Comparison of ENCODE assay signal across 23 cellular contexts in the genomic region with DNA sequence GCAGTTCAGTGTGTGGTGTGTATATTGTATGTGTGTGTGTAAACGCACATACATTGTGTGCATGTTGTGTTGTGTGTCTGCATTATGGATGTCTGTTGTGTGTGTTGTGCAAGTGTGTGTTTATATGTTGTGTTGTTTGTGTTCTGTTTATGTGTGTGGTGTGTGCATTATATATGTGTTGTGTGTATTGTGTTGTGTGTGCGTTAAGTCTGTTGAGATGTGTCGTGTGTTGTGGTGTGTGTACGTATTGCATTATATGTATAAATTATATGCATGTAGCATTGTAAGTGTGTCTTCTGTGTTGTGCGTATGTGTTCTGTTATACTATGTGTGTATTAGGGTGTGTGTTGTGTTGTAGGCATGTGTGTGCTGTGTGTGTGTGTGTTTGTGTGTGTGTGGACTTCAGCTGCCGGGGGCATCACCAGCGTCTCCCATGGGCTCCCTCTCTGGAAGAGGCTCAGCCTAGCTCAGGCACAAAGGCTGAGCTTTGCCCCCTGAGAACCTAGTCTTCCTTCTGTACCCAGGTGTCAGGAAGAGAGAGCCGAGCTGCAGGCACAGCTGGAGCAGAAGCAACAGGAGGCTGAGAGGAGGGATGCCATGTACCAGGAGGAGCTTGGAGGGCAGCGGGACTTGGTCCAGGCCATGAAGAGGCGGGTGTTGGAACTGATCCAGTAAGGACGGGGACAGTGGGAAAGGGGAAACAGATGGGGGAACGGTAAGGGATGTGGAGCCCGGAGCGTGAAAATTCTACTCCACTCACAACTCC. TPM values are rescaled to one million over a fixed set of nuclear protein-coding genes. Genes with fewer than 3 reads are reported as not detected.
DNase-seq lines count a peak whose midpoint lies in the region; ATAC-seq, FAIRE-seq and TF ChIP-seq lines count a peak whose summit lies in the region.
"Had no signal": no experiment of that assay in that cellular context is flagged by ENCODE, and none has a peak within 500 bp of the region (broad histone marks: within the 10 kb centered on the region; RNA-seq: fewer than 3 reads in every experiment).

No MANE protein-coding gene starts in this region.

- H3K36me3 ChIP-seq in SK-N-SH (replicated peaks in 1 of 2; ENCODE audit: control insufficient read depth in 1 of 2, insufficient read depth in 2 of 2, low read length in 1 of 2) (no peaks in the 10 kb centered on the region), GM12878 (ENCODE audit: control insufficient read depth in 2 of 2, insufficient read depth in 2 of 2, low read length in 1 of 2) (no peaks in the 10 kb centered on the region)
- H3K36me3 ChIP-seq: Peyer's patch had no signal

- no peak overlapping the region for H3K9ac ChIP-seq in SK-N-SH
- H3K9ac ChIP-seq in GM12878 (ENCODE audit: control insufficient read depth, insufficient read depth, low read length) = no peak overlapping the region

- no peaks in the 10 kb centered on the region for H3K9me2 ChIP-seq in SK-N-SH

- no peaks in the 10 kb centered on the region for H3K4me1 Mint-ChIP-seq in activated T-helper 1 cell treated with anti-CD3 and anti-CD28 coated beads, Interleukin-12 subunit alpha, Interleukin-12 subunit beta, Interleukin-2, Interleukin-4 antibody, amounts not matched to agents 30 ng/mL and 10 ng/mL and 1 ng/mL, durations not matched to agents 14 hours and 24 hours and 36 hours (ENCODE audit: low read depth)

- ATAC-seq in SK-N-SH treated with all-trans-retinoic acid at 6 μM for 48 hours (no peak), GM12878 (no peak)

- H3K9me3 ChIP-seq in SK-N-SH (peaks cover 3% of the 10 kb centered on the region; the same call in 1 of the 2 replicates), GM12878 (replicated peaks; ENCODE audit: control insufficient read depth, insufficient read depth, low read length) (peaks cover 4% of the 10 kb centered on the region; the same call in 2 of the 3 replicates)

- H2AFZ ChIP-seq in SK-N-SH (ENCODE audit: low read depth) (no peak overlapping the region), GM12878 (ENCODE audit: control insufficient read depth, low read depth, low read length) (no peak overlapping the region)

- no peaks in the 10 kb centered on the region for H3F3A ChIP-seq in SK-N-SH (replicated peaks; ENCODE audit: insufficient read depth)

- H4K20me1 ChIP-seq in SK-N-SH (ENCODE audit: insufficient read depth) (no peaks in the 10 kb centered on the region), GM12878 (ENCODE audit: control insufficient read depth, insufficient read depth) (no peaks in the 10 kb centered on the region)

- H3K4me3 Mint-ChIP-seq in activated T-helper 1 cell treated with anti-CD3 and anti-CD28 coated beads, Interleukin-12 subunit alpha, Interleukin-12 subunit beta, Interleukin-2, Interleukin-4 antibody, amounts not matched to agents 30 ng/mL and 10 ng/mL and 1 ng/mL, durations not matched to agents 14 hours and 24 hours and 36 hours = no peak overlapping the region
- H3K4me3 Mint-ChIP-seq: T-helper 1 cell treated with Interleukin-12 subunit alpha and Interleukin-12 subunit beta and Interleukin-4 antibody, amounts not matched to agents 30 μg/mL and 1 μg/mL, for 36 hours had no signal

- SMC1A ChIA-PET in GM12878 (lab: Charles Lee; ENCODE audit: uncharacterized antibody, unreplicated experiment) = no interaction called here

- TF ChIP-seq EP300 in SK-N-SH (IDR thresholded peaks at IDR 0.05; ENCODE audit: borderline replicate concordance in 1 of 2, low read depth in 1 of 2, low read length in 1 of 2) (no peak), GM12878 (IDR thresholded peaks at IDR 0.05; ENCODE audit: borderline replicate concordance in 1 of 2, control insufficient read depth in 1 of 2, low read depth in 2 of 2, low read length in 2 of 2) (no peak)

- POLR2A ChIA-PET in SK-N-SH (lab: Yijun Ruan, JAX) = no interaction called here
- POLR2A ChIA-PET in GM12878 (lab: Charles Lee) = no interaction called here

- H3K27me3 ChIP-seq in SK-N-SH (ENCODE audit: insufficient read depth) (no peaks in the 10 kb centered on the region), GM12878 (replicated peaks in 1 of 2; ENCODE audit: control insufficient read depth in 2 of 2, insufficient read depth in 2 of 2, low read length in 1 of 2) (no peaks in the 10 kb centered on the region; a peak in 1 of 4 replicates)
- H3K27me3 ChIP-seq: Peyer's patch had no signal

- H3K27ac Mint-ChIP-seq in activated T-helper 1 cell treated with anti-CD3 and anti-CD28 coated beads, Interleukin-12 subunit alpha, Interleukin-12 subunit beta, Interleukin-2, Interleukin-4 antibody, amounts not matched to agents 30 ng/mL and 10 ng/mL and 1 ng/mL, durations not matched to agents 14 hours and 24 hours and 36 hours = no peak overlapping the region
- H3K27ac Mint-ChIP-seq: T-helper 1 cell treated with Interleukin-12 subunit alpha and Interleukin-12 subunit beta and Interleukin-4 antibody, amounts not matched to agents 30 μg/mL and 1 μg/mL, for 36 hours had no signal

- H3K4me2 ChIP-seq in SK-N-SH = no peak overlapping the region
- H3K4me2 ChIP-seq in GM12878 (ENCODE audit: control insufficient read depth, insufficient read depth) = peak overlapping the region; percentile 11; the same call in 1 of the 2 replicates

- H3K27me3 Mint-ChIP-seq in activated T-helper 1 cell treated with anti-CD3 and anti-CD28 coated beads, Interleukin-12 subunit alpha, Interleukin-12 subunit beta, Interleukin-2, Interleukin-4 antibody, amounts not matched to agents 30 ng/mL and 10 ng/mL and 1 ng/mL, durations not matched to agents 14 hours and 24 hours and 36 hours (ENCODE audit: insufficient read depth) = peaks cover 4% of the 10 kb centered on the region

- no TSS peak for BruUV-seq in GM12878 (replicated peaks; lab: Mats Ljungman, UMichigan)

- no peaks in the 10 kb centered on the region for H3K4me1 ChIP-seq in SK-N-SH (ENCODE audit: control insufficient read depth in 1 of 2, insufficient read depth in 2 of 2, low read depth in 1 of 2, low read length in 1 of 2)
- H3K4me1 ChIP-seq in GM12878 (ENCODE audit: control insufficient read depth, insufficient read depth, low read length) = peaks cover 35% of the 10 kb centered on the region
- H3K4me1 ChIP-seq: Caco-2, Peyer's patch had no signal

- DNase-seq in SK-N-SH (peak; percentile 32), NCI-H2171 treated with DMSO at 0.1 percent for 48 hours (lab: John Stamatoyannopoulos, UW) (peak; percentile 55), GM12878 (ENCODE audit: low read depth, low spot score) (no peak), posterior vena cava (ENCODE audit: low spot score) (peak; percentile 69), D341Med (ENCODE audit: low spot score) (no peak), NCI-H1694 (lab: John Stamatoyannopoulos, UW) (no peak)
- DNase-seq in activated T-helper 1 cell treated with anti-CD3 and anti-CD28 coated beads, Interleukin-12 subunit alpha, Interleukin-12 subunit beta, Interleukin-2, Interleukin-4 antibody, amounts not matched to agents 30 ng/mL and 10 ng/mL and 1 ng/mL, durations not matched to agents 14 hours and 24 hours and 36 hours (ENCODE audit: low spot score) = no peak
- DNase-seq: AML-193, Caco-2, DMS79 treated with DMSO at 0.1 percent for 48 hours, HFFc6, NCI-H1048, NCI-H146, NCI-H2107, NCI-H774 had no signal

- TF ChIP-seq CTCF in SK-N-SH (IDR thresholded peaks at IDR 0.05) = no peak
- no peak for TF ChIP-seq CTCF in GM12878 (IDR thresholded peaks at IDR 0.05 in 2 of 3, conservative IDR thresholded peaks at IDR 0.05 in 1 of 3; ENCODE audit: control insufficient read depth in 2 of 3, extremely low read depth in 1 of 3, insufficient read depth in 1 of 3, low read depth in 3 of 3, low read length in 3 of 3)

- in situ Hi-C loops in GM12878 (cut with MboI) = no loop called here

- H3K79me2 ChIP-seq in SK-N-SH (ENCODE audit: insufficient read depth) (no peaks in the 10 kb centered on the region), GM12878 (ENCODE audit: control insufficient read depth, insufficient read depth, low read length) (no peaks in the 10 kb centered on the region)

- H3K9me3 Mint-ChIP-seq in activated T-helper 1 cell treated with anti-CD3 and anti-CD28 coated beads, Interleukin-12 subunit alpha, Interleukin-12 subunit beta, Interleukin-2, Interleukin-4 antibody, amounts not matched to agents 30 ng/mL and 10 ng/mL and 1 ng/mL, durations not matched to agents 14 hours and 24 hours and 36 hours = peaks cover 17% of the 10 kb centered on the region

- TF ChIP-seq RAD21 in SK-N-SH (IDR thresholded peaks at IDR 0.05; ENCODE audit: low read length) = no peak
- no peak for TF ChIP-seq RAD21 in GM12878 (IDR thresholded peaks at IDR 0.05; ENCODE audit: insufficient read depth, low read depth, low read length)

- RAD21 ChIA-PET in GM12878 (lab: Charles Lee; ENCODE audit: unreplicated experiment) = no interaction called here

- CTCF ChIA-PET in SK-N-SH (lab: Yijun Ruan, JAX) (interaction anchor here (1.0 to 1.3 kb wide), 2 partner anchors 9 to 14 kb away, joined by 3 read pairs; no protein-coding TSS in a partner anchor), GM12878 (lab: Yijun Ruan, JAX) (interaction anchor here (0.6 to 1.0 kb wide), 2 partner anchors 14 to 85 kb away, joined by 3 read pairs; a partner anchor contains a TSS)

- intact Hi-C loops in GM12878 (cut with micrococcal nuclease; ENCODE audit: unreplicated experiment) (no loop called here), posterior vena cava (cut with DNase I) (loop anchor here in 1 of 2 donors (2.0 kb wide), 1 partner anchor 66 kb away; no protein-coding TSS in a partner anchor)
- intact Hi-C loops in activated T-helper 1 cell treated with anti-CD3 and anti-CD28 coated beads, Interleukin-12 subunit alpha, Interleukin-12 subunit beta, Interleukin-2, Interleukin-4 antibody, amounts not matched to agents 30 ng/mL and 10 ng/mL and 1 ng/mL, durations not matched to agents 14 hours and 24 hours and 36 hours (cut with micrococcal nuclease) = no loop called here

- H3K27ac ChIP-seq in SK-N-SH (ENCODE audit: low read depth in 2 of 2, low read length in 1 of 2) = no peak overlapping the region
- no peak overlapping the region for H3K27ac ChIP-seq in GM12878 (ENCODE audit: control insufficient read depth, insufficient read depth)
- H3K27ac ChIP-seq: Peyer's patch had no signal

- FAIRE-seq in GM12878 (lab: Jason Lieb, UNC) = no peak
- FAIRE-seq: G401.6, GM12892 had no signal

- H3K4me3 ChIP-seq in SK-N-SH (ENCODE audit: low read depth in 2 of 2, low read length in 1 of 2) = no peak overlapping the region
- no peak overlapping the region for H3K4me3 ChIP-seq in GM12878
- H3K4me3 ChIP-seq: Peyer's patch had no signal

- H3K36me3 Mint-ChIP-seq in activated T-helper 1 cell treated with anti-CD3 and anti-CD28 coated beads, Interleukin-12 subunit alpha, Interleukin-12 subunit beta, Interleukin-2, Interleukin-4 antibody, amounts not matched to agents 30 ng/mL and 10 ng/mL and 1 ng/mL, durations not matched to agents 14 hours and 24 hours and 36 hours (ENCODE audit: low read depth) = no peaks in the 10 kb centered on the region

- TF ChIP-seq POLR2A in GM12878 (IDR thresholded peaks at IDR 0.05; ENCODE audit: low read depth, low read length) = no peak

- 47% methylated on average over 14 of the region's 14 CpGs for WGBS in SK-N-SH (ENCODE audit: low lambda C conversion rate)
- WGBS in GM12878 (ENCODE audit: insufficient coverage, insufficient replicate concordance, low lambda C conversion rate, missing lambda C conversion rate) = 62% methylated on average over 14 of the region's 14 CpGs

RNA-seq across cellular contexts. Expression of a gene that starts 13.7 kb away (rescaled TPM):
- polyA plus RNA-seq in SK-N-SH (2012; rRNA removed) (not detected in 2 replicates), GM12878 (2011; rRNA removed) (0.29 and 0.90 TPM in 2 replicates), GM12878 (2014; fragmentation: Illumina TruSeq; extraction: Trizol) (0.91 and 0.92 TPM in 2 replicates), GM12878 (2014; fragmentation: Nextera tagmentation; extraction: Ambion mirVana) (under 1 TPM; 0.05 to 0.14 TPM), GM12878 (2014; rRNA removed) (1.6 and 2.7 TPM in 2 replicates), GM12878 (2016; fragmentation: Nextera tagmentation; extraction: Ambion mirVana) (under 1 TPM; 0.23 to 0.32 TPM)
- polyA plus RNA-seq in SK-N-SH (2012; cell fraction: cytosol; rRNA removed) = not detected in 2 replicates
- polyA plus RNA-seq in SK-N-SH (2012; cell fraction: nucleus; rRNA removed) = 0.01 and 0.02 TPM in 2 replicates
- 2.5 and 4.4 TPM in 2 replicates for total RNA-seq in GM12878 (2013; cell fraction: nucleolus; rRNA removed)
- total RNA-seq in GM12878 (2014; rRNA removed) (0.65 and 1.2 TPM in 2 replicates), GM12878 (2014; rRNA removed; fragmentation: Illumina TruSeq; extraction: Trizol) (1.3 and 1.6 TPM in 2 replicates), GM12878 (2021) (1.5 and 2.7 TPM in 2 replicates), posterior vena cava (under 1 TPM in 1 of 2 donors, not detected in 1; 0.14 TPM)
- polyA plus RNA-seq in GM12878 (2011; ENCODE audit: low read depth) = 3.5 TPM
- polyA plus RNA-seq in GM12878 (2011; cell fraction: cytosol; rRNA removed) = 0.51 and 0.60 TPM in 2 replicates
- 4.8 and 6.8 TPM in 2 replicates for polyA plus RNA-seq in GM12878 (2011; cell fraction: nucleus; rRNA removed)
- 3.5 and 4.3 TPM in 2 replicates for polyA plus RNA-seq in GM12878 (2012)
- 0.44 and 2.4 TPM in 2 replicates for polyA minus RNA-seq in GM12878 (2011; rRNA and poly(A)+ RNA removed)
- polyA minus RNA-seq in GM12878 (2011; cell fraction: cytosol; rRNA and poly(A)+ RNA removed) = not detected in 2 replicates
- polyA minus RNA-seq in GM12878 (2011; cell fraction: nucleus; rRNA and poly(A)+ RNA removed) = 1.2 and 4.2 TPM in 2 replicates
- 0.64 and 0.67 TPM in 2 replicates for total RNA-seq in activated T-helper 1 cell treated with anti-CD3 and anti-CD28 coated beads, Interleukin-12 subunit alpha, Interleukin-12 subunit beta, Interleukin-2, Interleukin-4 antibody, amounts not matched to agents 30 ng/mL and 10 ng/mL and 1 ng/mL, durations not matched to agents 14 hours and 24 hours and 36 hours
- total RNA-seq: Caco-2, H4, HFFc6, MCF 10A had no signal

RNA-seq across cellular contexts. Expression of a gene that starts 43.1 kb away (rescaled TPM):
- polyA plus RNA-seq in SK-N-SH (2012; rRNA removed) (not detected in 2 replicates), GM12878 (2011; rRNA removed) (0.07 and 0.12 TPM in 2 replicates), GM12878 (2014; fragmentation: Illumina TruSeq; extraction: Trizol) (0.21 TPM in 1 of 2 replicates, not detected in the other), GM12878 (2014; fragmentation: Nextera tagmentation; extraction: Ambion mirVana) (under 1 TPM; 0.04 to 0.27 TPM), GM12878 (2014; rRNA removed) (0.08 and 0.31 TPM in 2 replicates), GM12878 (2016; fragmentation: Nextera tagmentation; extraction: Ambion mirVana) (under 1 TPM; 0.09 to 0.62 TPM)
- not detected in 2 replicates for polyA plus RNA-seq in SK-N-SH (2012; cell fraction: cytosol; rRNA removed)
- not detected in 2 replicates for polyA plus RNA-seq in SK-N-SH (2012; cell fraction: nucleus; rRNA removed)
- not detected in 2 replicates for total RNA-seq in GM12878 (2013; cell fraction: nucleolus; rRNA removed)
- total RNA-seq in GM12878 (2014; rRNA removed) (0.06 and 0.11 TPM in 2 replicates), GM12878 (2014; rRNA removed; fragmentation: Illumina TruSeq; extraction: Trizol) (0.09 TPM in 1 of 2 replicates, not detected in the other), GM12878 (2021) (0.36 TPM in 1 of 2 replicates, not detected in the other), posterior vena cava (1 to 10 TPM; 2.0 to 2.5 TPM)
- 0.10 TPM for polyA plus RNA-seq in GM12878 (2011; ENCODE audit: low read depth)
- polyA plus RNA-seq in GM12878 (2011; cell fraction: cytosol; rRNA removed) = 0.20 and 0.24 TPM in 2 replicates
- polyA plus RNA-seq in GM12878 (2011; cell fraction: nucleus; rRNA removed) = 0.15 TPM in 1 of 2 replicates, not detected in the other
- 0.07 and 0.48 TPM in 2 replicates for polyA plus RNA-seq in GM12878 (2012)
- 0.52 and 0.80 TPM in 2 replicates for polyA minus RNA-seq in GM12878 (2011; rRNA and poly(A)+ RNA removed)
- not detected in 2 replicates for polyA minus RNA-seq in GM12878 (2011; cell fraction: cytosol; rRNA and poly(A)+ RNA removed)
- 0.48 TPM in 1 of 2 replicates, not detected in the other for polyA minus RNA-seq in GM12878 (2011; cell fraction: nucleus; rRNA and poly(A)+ RNA removed)
- total RNA-seq in activated T-helper 1 cell treated with anti-CD3 and anti-CD28 coated beads, Interleukin-12 subunit alpha, Interleukin-12 subunit beta, Interleukin-2, Interleukin-4 antibody, amounts not matched to agents 30 ng/mL and 10 ng/mL and 1 ng/mL, durations not matched to agents 14 hours and 24 hours and 36 hours = not detected in 2 replicates
- total RNA-seq: Caco-2, H4, HFFc6, MCF 10A, NCI-H460, Peyer's patch had no signal

Comparison
In these comparisons a context has a peak if more than half of its experiments do, and no peak if none do; other contexts are left out.
1. DNase-seq: peak in SK-N-SH (single experiment), NCI-H2171 treated with DMSO at 0.1 percent for 48 hours (single experiment) and posterior vena cava (single experiment); none in GM12878 (single experiment), D341Med (single experiment), NCI-H1694 (single experiment) and activated T-helper 1 cell treated with anti-CD3 and anti-CD28 coated beads, Interleukin-12 subunit alpha, Interleukin-12 subunit beta, Interleukin-2, Interleukin-4 antibody, amounts not matched to agents 30 ng/mL and 10 ng/mL and 1 ng/mL, durations not matched to agents 14 hours and 24 hours and 36 hours (single experiment).